In the genomic region with DNA sequence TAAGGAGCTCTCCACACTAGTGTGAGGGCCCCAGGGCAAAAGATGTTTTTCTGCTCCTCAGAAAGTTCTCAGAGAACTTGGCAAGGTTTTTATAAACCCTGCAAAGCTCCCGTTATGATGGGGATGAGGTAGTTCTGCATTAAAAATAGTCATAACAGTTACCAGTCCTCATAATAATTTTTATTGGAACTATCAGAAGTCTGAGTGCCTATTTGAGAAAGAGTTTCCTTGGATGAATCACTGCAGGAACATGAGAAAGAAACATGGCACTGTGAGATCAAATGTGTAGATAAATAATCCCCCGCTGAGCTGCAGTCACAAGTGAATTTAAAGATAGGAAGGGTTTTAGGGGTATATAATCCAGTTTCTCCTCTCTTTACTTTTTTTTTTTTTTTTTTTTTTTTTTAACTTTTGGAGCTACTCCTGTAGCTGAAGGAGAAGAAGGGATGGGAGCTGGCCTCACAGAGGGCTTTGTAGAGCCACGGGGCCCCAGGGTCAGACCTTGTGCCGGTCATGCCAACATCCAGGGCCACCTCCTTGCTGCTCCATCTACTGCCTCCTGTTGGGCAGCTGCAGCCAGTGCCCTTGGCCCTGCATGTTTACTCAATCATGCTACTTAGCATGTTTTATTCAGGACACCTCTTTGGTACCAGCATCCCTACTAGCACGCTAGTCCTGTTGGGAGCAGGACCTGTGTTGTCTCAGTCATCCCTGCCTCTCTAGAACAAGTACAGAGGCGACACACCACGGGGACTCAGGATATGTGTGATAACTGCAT, we compare ENCODE assay signal across 8 cellular contexts. TPM values are rescaled to one million over a fixed set of nuclear protein-coding genes. Genes with fewer than 3 reads are reported as not detected.
A peak's percentile ranks its signal among the peaks of the same experiment; 100 is the strongest.
DNase-seq lines count a peak whose midpoint lies in the region; TF ChIP-seq lines count a peak whose summit lies in the region.

No MANE protein-coding gene starts in this region.

- H3K36me3 Mint-ChIP-seq in nephron progenitor cell (ENCODE audit: low read depth): peaks cover 18% of the 10 kb centered on the region

- TF ChIP-seq CTCF in OCI-LY1 (IDR thresholded peaks at IDR 0.05; ENCODE audit: low read length) (peak; percentile 29; the same call in 1 of the 2 replicates), choroid plexus epithelial cell (conservative IDR thresholded peaks at IDR 0.05; ENCODE audit: low read depth, low read length) (peak; percentile 31), nephron progenitor cell (IDR thresholded peaks at IDR 0.05) (no peak)

- no peaks in the 10 kb centered on the region for H4K20me1 ChIP-seq in OCI-LY1 (ENCODE audit: insufficient read depth, low read length)

- H3K27ac ChIP-seq in OCI-LY1 (ENCODE audit: low read depth, low read length, poor library complexity, severe bottlenecking): peak overlapping the region; percentile 24

- H3K27me3 ChIP-seq in OCI-LY1 (ENCODE audit: insufficient read depth, low read length): no peaks in the 10 kb centered on the region

- no peak overlapping the region for H3K4me2 ChIP-seq in OCI-LY1 (ENCODE audit: low read length)

- H3K9me3 Mint-ChIP-seq in nephron progenitor cell: no peaks in the 10 kb centered on the region

- H3K4me1 ChIP-seq in OCI-LY1 (ENCODE audit: insufficient read depth, low read length, severe bottlenecking): peaks cover 27% of the 10 kb centered on the region

- DNase-seq in GM04503 (ENCODE audit: low read depth): peak; percentile 21
- peak; percentile 79 for DNase-seq in choroid plexus epithelial cell (ENCODE audit: low read depth)
- peak; percentile 7 for DNase-seq in renal cortical epithelial cell (ENCODE audit: low read depth)
- no peak for DNase-seq in NCI-H1694 (lab: John Stamatoyannopoulos, UW)
- DNase-seq in nephron progenitor cell: no peak
- DNase-seq in COR-L47 (lab: John Stamatoyannopoulos, UW): no peak
- no peak for DNase-seq in stimulated activated naive CD4-positive, alpha-beta T cell treated with Interleukin-2 at 50 U/mL for 16 hours (lab: John Stamatoyannopoulos, UW)

- peaks cover 9% of the 10 kb centered on the region for H3K36me3 ChIP-seq in OCI-LY1 (ENCODE audit: insufficient read depth, low read length)

- peaks cover 40% of the 10 kb centered on the region for H3K4me1 Mint-ChIP-seq in nephron progenitor cell

- no peak overlapping the region for H3K27ac Mint-ChIP-seq in nephron progenitor cell

- no peak overlapping the region for H3K4me3 Mint-ChIP-seq in nephron progenitor cell

- H3F3A ChIP-seq in OCI-LY1 (ENCODE audit: insufficient read depth, low read length): no peaks in the 10 kb centered on the region

- no peak overlapping the region for H2AFZ ChIP-seq in OCI-LY1 (ENCODE audit: low read length)

- H3K27me3 Mint-ChIP-seq in nephron progenitor cell (ENCODE audit: low read depth, poor library complexity): peaks cover 4% of the 10 kb centered on the region

- no peak overlapping the region for H3K9ac ChIP-seq in OCI-LY1 (ENCODE audit: low read length)

- H3K4me3 ChIP-seq in OCI-LY1 (ENCODE audit: low read depth, low read length, poor library complexity, severe bottlenecking): no peak overlapping the region
- no peak overlapping the region for H3K4me3 ChIP-seq in choroid plexus epithelial cell (ENCODE audit: low read depth, low read length)

- no peaks in the 10 kb centered on the region for H3K9me2 ChIP-seq in OCI-LY1 (ENCODE audit: low read depth, low read length)

- no peaks in the 10 kb centered on the region for H3K9me3 ChIP-seq in OCI-LY1 (ENCODE audit: low read length)

- H3K79me2 ChIP-seq in OCI-LY1 (ENCODE audit: insufficient read depth, low read length): no peaks in the 10 kb centered on the region

RNA-seq across cellular contexts. Expression of a gene that starts 39.5 kb away (rescaled TPM):
- 20.4 and 62.5 TPM in 2 replicates for total RNA-seq in renal cortical epithelial cell

RNA-seq across cellular contexts. Expression of a gene that starts 54.7 kb away (rescaled TPM):
- 0.20 TPM in 1 of 2 replicates, not detected in the other for total RNA-seq in renal cortical epithelial cell

Comparison
In these comparisons a context has a peak if more than half of its experiments do, and no peak if none do; other contexts are left out.
1. DNase-seq: peak in GM04503 (single experiment), choroid plexus epithelial cell (single experiment) and renal cortical epithelial cell (single experiment); none in NCI-H1694 (single experiment), nephron progenitor cell (single experiment), COR-L47 (single experiment) and stimulated activated naive CD4-positive, alpha-beta T cell treated with Interleukin-2 at 50 U/mL for 16 hours (single experiment).